ENCODE assay signal across 34 cellular contexts in the genomic region with DNA sequence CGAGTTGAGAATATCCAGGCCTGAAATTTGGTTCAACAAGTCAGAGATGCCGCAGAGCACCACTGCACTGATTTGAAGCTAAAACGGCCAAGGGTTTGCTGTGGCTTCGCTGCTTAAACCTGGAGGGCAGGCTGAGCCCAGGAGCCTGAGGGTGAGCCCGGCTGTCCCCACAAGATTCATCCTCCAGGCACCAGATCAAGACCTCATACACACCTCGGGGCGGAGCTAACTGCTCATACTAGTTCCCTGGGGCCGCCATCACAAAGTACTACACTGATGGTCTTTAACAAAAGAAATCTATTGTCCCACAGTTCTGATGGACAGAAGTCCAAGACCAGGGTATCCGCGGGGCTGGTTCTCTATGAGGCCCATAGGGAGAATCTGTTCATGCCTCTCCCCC. TPM values are rescaled to one million over a fixed set of nuclear protein-coding genes. Genes with fewer than 3 reads are reported as not detected.
"Had no signal": no experiment of that assay in that cellular context is flagged by ENCODE, and none has a peak within 500 bp of the region (broad histone marks: within the 10 kb centered on the region; RNA-seq: fewer than 3 reads in every experiment).

No MANE protein-coding gene starts in this region.

- H3K4me1 Mint-ChIP-seq: activated B cell treated with CpG ODN at 0.5 μM for 24 hours; activated naive CD4-positive, alpha-beta T cell treated with anti-CD3 and anti-CD28 coated beads, Interleukin-2, amount 10 ng/mL, durations not matched to agents 7 days and 5 days; activated naive CD8-positive, alpha-beta T cell treated with anti-CD3 and anti-CD28 coated beads, Interleukin-2, amount 10 ng/mL, durations not matched to agents 7 days and 5 days; activated T-helper 17 cell treated with anti-CD3 and anti-CD28 coated beads, Interleukin-2, amount 50 U/mL, for 72 hours; central memory CD8-positive, alpha-beta T cell had no signal

- H3K9me3 Mint-ChIP-seq: activated B cell treated with CpG ODN at 0.5 μM for 24 hours; activated CD8-positive, alpha-beta T cell treated with anti-CD3 and anti-CD28 coated beads for 36 hours; activated naive CD4-positive, alpha-beta T cell treated with anti-CD3 and anti-CD28 coated beads, Interleukin-2, amount 10 ng/mL, durations not matched to agents 7 days and 5 days; activated naive CD4-positive, alpha-beta T cell treated with anti-CD3 and anti-CD28 coated beads, Interleukin-2, amount 50 U/mL, for 72 hours; activated naive CD8-positive, alpha-beta T cell treated with anti-CD3 and anti-CD28 coated beads, Interleukin-2, amount 10 ng/mL, durations not matched to agents 7 days and 5 days; activated T-cell treated with anti-CD3 and anti-CD28 coated beads, Interleukin-2, amount 50 U/mL, for 4 hours; activated T-helper 17 cell treated with anti-CD3 and anti-CD28 coated beads, Interleukin-2, amount 50 U/mL, for 72 hours; central memory CD8-positive, alpha-beta T cell; effector memory CD8-positive, alpha-beta T cell; T-helper 2 cell treated with Interferon-gamma antibody and Interleukin-4, amounts not matched to agents 5 μg/mL and 100 μg/mL, for 36 hours had no signal

- H3K27ac ChIP-seq: brain microvascular endothelial cell, esophagus muscularis mucosa, foreskin keratinocyte, gastrocnemius medialis, WERI-Rb-1 had no signal

- FAIRE-seq: astrocyte, bronchial epithelial cell, colon had no signal

- H3K36me3 ChIP-seq: brain microvascular endothelial cell, esophagus muscularis mucosa, gastrocnemius medialis, WERI-Rb-1 had no signal

- H3K4me1 ChIP-seq: esophagus muscularis mucosa, gastrocnemius medialis had no signal

- H3K4me3 Mint-ChIP-seq: activated B cell treated with CpG ODN at 0.5 μM for 24 hours; activated CD8-positive, alpha-beta T cell treated with anti-CD3 and anti-CD28 coated beads for 36 hours; activated naive CD4-positive, alpha-beta T cell treated with anti-CD3 and anti-CD28 coated beads, Interleukin-2, amount 10 ng/mL, durations not matched to agents 7 days and 5 days; activated naive CD8-positive, alpha-beta T cell treated with anti-CD3 and anti-CD28 coated beads, Interleukin-2, amount 10 ng/mL, durations not matched to agents 7 days and 5 days; activated T-cell treated with anti-CD3 and anti-CD28 coated beads, Interleukin-2, amount 50 U/mL, for 4 hours; activated T-helper 17 cell treated with anti-CD3 and anti-CD28 coated beads, Interleukin-2, amount 50 U/mL, for 72 hours; central memory CD8-positive, alpha-beta T cell; effector memory CD8-positive, alpha-beta T cell; T-helper 17 cell; T-helper 2 cell treated with Interferon-gamma antibody and Interleukin-4, amounts not matched to agents 5 μg/mL and 100 μg/mL, for 36 hours had no signal

- DNase-seq: activated B cell treated with CpG ODN at 0.5 μM for 24 hours; activated CD4-positive, alpha-beta T cell treated with anti-CD3 and anti-CD28 coated beads for 48 hours; activated CD4-positive, alpha-beta T cell treated with anti-CD3 and anti-CD28 coated beads, Interleukin-2, amount 50 U/mL, for 1 hour; activated CD4-positive, alpha-beta T cell treated with anti-CD3 and anti-CD28 coated beads, Interleukin-2, amount 50 U/mL, for 48 hours; activated CD8-positive, alpha-beta memory T cell treated with anti-CD3 and anti-CD28 coated beads for 24 hours; activated CD8-positive, alpha-beta T cell treated with anti-CD3 and anti-CD28 coated beads for 36 hours; activated gamma-delta T cell; activated naive CD4-positive, alpha-beta T cell; activated naive CD4-positive, alpha-beta T cell treated with anti-CD3 and anti-CD28 coated beads, Interleukin-2, amount 10 ng/mL, durations not matched to agents 7 days and 5 days; activated naive CD8-positive, alpha-beta T cell treated with anti-CD3 and anti-CD28 coated beads, Interleukin-2, amount 10 ng/mL, durations not matched to agents 7 days and 5 days; activated T-cell treated with anti-CD3 and anti-CD28 coated beads, Interleukin-2, amount 50 U/mL, for 4 hours; brain microvascular endothelial cell; cortex of kidney; dermis blood vessel endothelial cell; effector CD4-positive, alpha-beta T cell; effector memory CD8-positive, alpha-beta T cell; erythroblast; foreskin keratinocyte; gastrocnemius medialis; glutamatergic neuron; T-helper 1 cell; T-helper 17 cell; T1000; WERI-Rb-1 had no signal

- H3K36me3 Mint-ChIP-seq: activated naive CD4-positive, alpha-beta T cell treated with anti-CD3 and anti-CD28 coated beads, Interleukin-2, amount 10 ng/mL, durations not matched to agents 7 days and 5 days; activated naive CD4-positive, alpha-beta T cell treated with anti-CD3 and anti-CD28 coated beads, Interleukin-2, amount 50 U/mL, for 72 hours; activated naive CD8-positive, alpha-beta T cell treated with anti-CD3 and anti-CD28 coated beads, Interleukin-2, amount 10 ng/mL, durations not matched to agents 7 days and 5 days had no signal

- ATAC-seq: activated CD4-positive, CD25-positive, alpha-beta regulatory T cell treated with anti-CD3 and anti-CD28 coated beads, Interleukin-2, amount 50 U/mL, for 24 hours; activated CD8-positive, alpha-beta T cell treated with anti-CD3 and anti-CD28 coated beads for 36 hours; activated naive CD4-positive, alpha-beta T cell treated with anti-CD3 and anti-CD28 coated beads, Interleukin-2, amount 50 U/mL, for 72 hours; activated T-cell treated with anti-CD3 and anti-CD28 coated beads, Interleukin-2, amount 50 U/mL, for 4 hours; activated T-helper 17 cell treated with anti-CD3 and anti-CD28 coated beads, Interleukin-2, amount 50 U/mL, for 72 hours; effector memory CD8-positive, alpha-beta T cell; foreskin keratinocyte; gastrocnemius medialis; T-helper 17 cell had no signal

- H3K27ac Mint-ChIP-seq: activated B cell treated with CpG ODN at 0.5 μM for 24 hours; activated CD8-positive, alpha-beta T cell treated with anti-CD3 and anti-CD28 coated beads for 36 hours; activated naive CD4-positive, alpha-beta T cell treated with anti-CD3 and anti-CD28 coated beads, Interleukin-2, amount 10 ng/mL, durations not matched to agents 7 days and 5 days; activated naive CD4-positive, alpha-beta T cell treated with anti-CD3 and anti-CD28 coated beads, Interleukin-2, amount 50 U/mL, for 72 hours; activated naive CD8-positive, alpha-beta T cell treated with anti-CD3 and anti-CD28 coated beads, Interleukin-2, amount 10 ng/mL, durations not matched to agents 7 days and 5 days; activated T-helper 17 cell treated with anti-CD3 and anti-CD28 coated beads, Interleukin-2, amount 50 U/mL, for 72 hours; effector memory CD8-positive, alpha-beta T cell; T-helper 17 cell; T-helper 2 cell treated with Interferon-gamma antibody and Interleukin-4, amounts not matched to agents 5 μg/mL and 100 μg/mL, for 36 hours had no signal

- H3K27me3 ChIP-seq: foreskin keratinocyte had no signal

- H3K4me3 ChIP-seq: esophagus muscularis mucosa, gastrocnemius medialis had no signal

- H3K9me3 ChIP-seq: esophagus muscularis mucosa, gastrocnemius medialis had no signal

RNA-seq across cellular contexts. Expression of a gene that starts 48.5 kb away (rescaled TPM):
- total RNA-seq: activated B cell treated with CpG ODN at 0.5 μM for 24 hours; activated CD8-positive, alpha-beta T cell treated with anti-CD3 and anti-CD28 coated beads for 36 hours; activated naive CD4-positive, alpha-beta T cell treated with anti-CD3 and anti-CD28 coated beads, Interleukin-2, amount 50 U/mL, for 72 hours; activated naive CD8-positive, alpha-beta T cell treated with anti-CD3 and anti-CD28 coated beads, Interleukin-2, amount 10 ng/mL, durations not matched to agents 7 days and 5 days; activated T-cell treated with anti-CD3 and anti-CD28 coated beads, Interleukin-2, amount 50 U/mL, for 4 hours; activated T-helper 17 cell treated with anti-CD3 and anti-CD28 coated beads, Interleukin-2, amount 50 U/mL, for 72 hours; astrocyte; bronchial epithelial cell; cardiac septum; dermis blood vessel endothelial cell; foreskin keratinocyte; T-helper 17 cell had no signal
- polyA plus RNA-seq: foreskin keratinocyte had no signal

RNA-seq across cellular contexts. Expression of a gene that starts 58.5 kb away (rescaled TPM):
- total RNA-seq: activated B cell treated with CpG ODN at 0.5 μM for 24 hours had no signal
